ENCODE assay signal across 9 cellular contexts in genomic region chr11:114058026-114058706, GRCh38. TPM values are rescaled to one million over a fixed set of nuclear protein-coding genes. Genes with fewer than 3 reads are reported as not detected.
DNase-seq lines count a peak whose midpoint lies in the region; ATAC-seq and TF ChIP-seq lines count a peak whose summit lies in the region.
"Had no signal": no experiment of that assay in that cellular context is flagged by ENCODE, and none has a peak within 500 bp of the region (broad histone marks: within the 10 kb centered on the region; RNA-seq: fewer than 3 reads in every experiment).

No MANE protein-coding gene starts in this region.

- WGBS in adrenal gland, 4 donors, result 42 to 71% (median 60%) methylated on average over 17 to 25 of the region's 25 CpGs
- WGBS in iPS DF 6.9 (ENCODE audit: insufficient coverage, insufficient read length), result no CpG with 5 or more reads among the region's 25 CpGs

- H3K4me3 ChIP-seq in adrenal gland (peak overlapping the region in 1 of 4 donors; percentile 100), iPS DF 6.9 (ENCODE audit: low read length) (peak overlapping the region; percentile 4; the same call in 1 of the 2 replicates), rectal smooth muscle tissue (ENCODE audit: low read length) (peak overlapping the region; percentile 82)

- intact Hi-C loops in adrenal gland (cut with DNase I), result loop anchor here in 1 of 2 donors (5.0 kb wide), 1 partner anchor 199 kb away; no protein-coding TSS in a partner anchor

- H3K27ac ChIP-seq in adrenal gland (peak overlapping the region; percentile 34 to 99 (median 93)), iPS DF 6.9 (ENCODE audit: low read length) (no peak overlapping the region), rectal smooth muscle tissue (ENCODE audit: low read depth, low read length) (peak overlapping the region; percentile 93)

- H3K4me1 ChIP-seq in adrenal gland (replicated peaks in 1 of 2) (peaks cover 25 to 46% of the 10 kb centered on the region in 2 donors), iPS DF 6.9 (ENCODE audit: control insufficient read depth, insufficient read depth, low read length) (peaks cover 2% of the 10 kb centered on the region; the same call in 1 of the 2 replicates), rectal smooth muscle tissue (ENCODE audit: control insufficient read depth, insufficient read depth, low read length) (peaks cover 7% of the 10 kb centered on the region)

- H3K27me3 ChIP-seq in adrenal gland, result no peaks in the 10 kb centered on the region
- H3K27me3 ChIP-seq in iPS DF 6.9 (ENCODE audit: control insufficient read depth, insufficient read depth, low read length), result peaks cover 59% of the 10 kb centered on the region
- peaks cover 2% of the 10 kb centered on the region for H3K27me3 ChIP-seq in rectal smooth muscle tissue (ENCODE audit: control insufficient read depth, insufficient read depth, low read length)

- H3K36me3 ChIP-seq in adrenal gland (replicated peaks in 1 of 2) (peaks cover 0 to 2% of the 10 kb centered on the region in 2 donors), iPS DF 6.9 (ENCODE audit: control insufficient read depth, insufficient read depth, low read length) (no peaks in the 10 kb centered on the region), rectal smooth muscle tissue (ENCODE audit: control insufficient read depth, insufficient read depth, low read length) (peaks cover under 1% of the 10 kb centered on the region)

- peak in 1 of 2 donors; percentile 60 for TF ChIP-seq POLR2A in adrenal gland (IDR thresholded peaks at IDR 0.05)

- H3K9me3 ChIP-seq in adrenal gland (replicated peaks in 1 of 3), result no peaks in the 10 kb centered on the region
- no peaks in the 10 kb centered on the region for H3K9me3 ChIP-seq in iPS DF 6.9 (ENCODE audit: control insufficient read depth, insufficient read depth, low read length)

- no peak for ATAC-seq in GM19455 (IDR thresholded peaks at IDR 0.05; ENCODE audit: unreplicated experiment)

- no peak overlapping the region for H3K9ac ChIP-seq in rectal smooth muscle tissue (ENCODE audit: low read length)

- no peak for TF ChIP-seq CTCF in adrenal gland (IDR thresholded peaks at IDR 0.05)

- DNase-seq in ELF-1 (ENCODE audit: low read depth, low spot score) (peak; percentile 53), adrenal gland (peak; percentile 73 to 93 (median 91)), iPS DF 6.9 (ENCODE audit: low read depth, low spot score) (no peak), hypothalamus (lab: John Stamatoyannopoulos, UW) (no peak), SHP77 treated with DMSO at 0.1 percent for 48 hours (lab: John Stamatoyannopoulos, UW) (no peak)
- no peak for DNase-seq in activated CD4-positive, alpha-beta T cell treated with anti-CD3 and anti-CD28 coated beads, Interleukin-2, amount 50 U/mL, for 1 hour
- DNase-seq: NCI-H2081 treated with DMSO at 0.1 percent for 48 hours had no signal

RNA-seq across cellular contexts. Expression of gene ZBTB16, which starts 1.3 kb away (rescaled TPM):
- total RNA-seq in adrenal gland, result 100 to 1,000 TPM in 1 of 8 donors, 10 to 100 TPM in 7; 25.3 to 119 (median 68.6) TPM
- 10 to 100 TPM; 16.0 to 36.0 (median 16.0) TPM for polyA plus RNA-seq in adrenal gland

Comparison
In these comparisons a context has a peak if more than half of its experiments do, and no peak if none do; other contexts are left out.
1. DNase-seq: peak in ELF-1 (single experiment) and adrenal gland (7 of 7); none in iPS DF 6.9 (single experiment), hypothalamus (0 of 51), activated CD4-positive, alpha-beta T cell treated with anti-CD3 and anti-CD28 coated beads, Interleukin-2, amount 50 U/mL, for 1 hour (single experiment) and SHP77 treated with DMSO at 0.1 percent for 48 hours (single experiment).